In the genomic region with DNA sequence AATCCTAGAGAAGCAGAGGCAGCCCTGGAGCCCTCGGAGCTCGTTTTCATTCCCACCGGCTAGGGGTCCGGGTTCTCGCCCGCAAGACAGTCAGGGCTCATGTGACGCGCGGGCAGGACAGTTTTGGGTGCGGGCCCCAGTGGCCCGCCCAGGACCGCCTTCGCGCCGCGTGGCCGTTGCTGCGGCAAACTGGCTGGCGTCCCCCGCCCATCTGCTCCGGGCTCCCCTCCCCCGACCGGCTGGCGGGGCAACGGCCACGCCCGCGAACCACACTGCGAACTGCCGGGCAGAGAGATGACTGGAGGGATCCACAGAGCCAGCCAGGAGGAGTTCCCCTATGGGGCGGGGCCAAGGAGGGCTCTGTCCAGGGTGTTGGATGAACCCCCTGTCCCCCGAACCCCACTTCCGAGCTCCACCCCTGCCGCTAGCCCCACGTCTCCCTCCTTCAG, we compare ENCODE assay signal across 13 cellular contexts. TPM values are rescaled to one million over a fixed set of nuclear protein-coding genes. Genes with fewer than 3 reads are reported as not detected.
DNase-seq lines count a peak whose midpoint lies in the region; ATAC-seq and TF ChIP-seq lines count a peak whose summit lies in the region.
"Had no signal": no experiment of that assay in that cellular context is flagged by ENCODE, and none has a peak within 500 bp of the region (broad histone marks: within the 10 kb centered on the region; RNA-seq: fewer than 3 reads in every experiment).

No MANE protein-coding gene starts in this region.

- H3K27ac ChIP-seq in BLaER1 treated with 17β-estradiol and CSF1 and Interleukin-3, amounts not matched to agents 10 nM and 100 nM: peak overlapping the region in 1 of 11 experiments; percentile 15; a peak in 2 of 22 replicates
- H3K27ac ChIP-seq in effector memory CD4-positive, alpha-beta T cell (ENCODE audit: insufficient read depth, low read length, poor library complexity, severe bottlenecking): no peak overlapping the region

- H3K4me3 ChIP-seq in BLaER1 treated with 17β-estradiol and CSF1 and Interleukin-3, amounts not matched to agents 10 nM and 100 nM: peak overlapping the region; percentile 51 to 70 (median 58)
- peak overlapping the region; percentile 43 for H3K4me3 ChIP-seq in effector memory CD4-positive, alpha-beta T cell (ENCODE audit: insufficient read depth, low read depth, low read length, poor library complexity, severe bottlenecking)
- H3K4me3 ChIP-seq in mucosa of descending colon: no peak overlapping the region

- H3K4me1 ChIP-seq in BLaER1 treated with 17β-estradiol and CSF1 and Interleukin-3, amounts not matched to agents 10 nM and 100 nM: peaks cover 52 to 71% (median 65%) of the 10 kb centered on the region in 10 experiments
- peaks cover 42% of the 10 kb centered on the region for H3K4me1 ChIP-seq in effector memory CD4-positive, alpha-beta T cell (ENCODE audit: control insufficient read depth, insufficient read depth, low read length, poor library complexity, severe bottlenecking)
- peaks cover 50% of the 10 kb centered on the region for H3K4me1 ChIP-seq in mucosa of descending colon (ENCODE audit: low read depth)

- DNase-seq in NCI-H526 (lab: John Stamatoyannopoulos, UW) (peak; percentile 56 to 88), mucosa of descending colon (peak; percentile 72 to 82 (median 79)), COR-L47 (lab: John Stamatoyannopoulos, UW) (no peak), epidermal melanocyte (ENCODE audit: insufficient read length, low spot score) (no peak), ureter (ENCODE audit: low spot score) (no peak)
- no peak for DNase-seq in effector memory CD4-positive, alpha-beta T cell
- DNase-seq: aorta; CD4-positive, alpha-beta memory T cell; KG1; NCI-H446 had no signal

- H3K4me2 ChIP-seq in BLaER1 treated with 17β-estradiol and CSF1 and Interleukin-3, amounts not matched to agents 10 nM and 100 nM: peak overlapping the region; percentile 82 to 100 (median 98)

- H4K20me1 ChIP-seq in BLaER1 treated with 17β-estradiol and CSF1 and Interleukin-3, amounts not matched to agents 10 nM and 100 nM: peaks cover 0 to 75% (median 46%) of the 10 kb centered on the region in 11 experiments; a peak in 17 of 22 replicates

- TF ChIP-seq CTCF in mucosa of descending colon (IDR thresholded peaks at IDR 0.05): no peak

- H3K27me3 ChIP-seq in BLaER1 treated with 17β-estradiol and CSF1 and Interleukin-3, amounts not matched to agents 10 nM and 100 nM: peaks cover 91 to 100% (median 96%) of the 10 kb centered on the region in 11 experiments
- peaks cover 66% of the 10 kb centered on the region for H3K27me3 ChIP-seq in effector memory CD4-positive, alpha-beta T cell (replicated peaks; ENCODE audit: control insufficient read depth, insufficient read depth, low read length, poor library complexity, severe bottlenecking)

- H3K36me3 ChIP-seq in BLaER1 treated with 17β-estradiol and CSF1 and Interleukin-3, amounts not matched to agents 10 nM and 100 nM: no peaks in the 10 kb centered on the region
- no peaks in the 10 kb centered on the region for H3K36me3 ChIP-seq in effector memory CD4-positive, alpha-beta T cell (ENCODE audit: control insufficient read depth, insufficient read depth, low read length)
- H3K36me3 ChIP-seq in mucosa of descending colon (ENCODE audit: low read depth): no peaks in the 10 kb centered on the region

- peak; percentile 39 for ATAC-seq in mucosa of descending colon
- ATAC-seq in GM18907 (IDR thresholded peaks at IDR 0.05; ENCODE audit: unreplicated experiment): no peak

- no peaks in the 10 kb centered on the region for H3K9me3 ChIP-seq in BLaER1 treated with 17β-estradiol and CSF1 and Interleukin-3, amounts not matched to agents 10 nM and 100 nM (replicated peaks in 1 of 11)
- no peaks in the 10 kb centered on the region for H3K9me3 ChIP-seq in effector memory CD4-positive, alpha-beta T cell (ENCODE audit: control insufficient read depth, low read length)
- H3K9me3 ChIP-seq in mucosa of descending colon: no peaks in the 10 kb centered on the region

- intact Hi-C loops in mucosa of descending colon (cut with DNase I, micrococcal nuclease): no loop called here

- peak overlapping the region in 8 of 11 experiments; percentile 0 to 63 (median 55); a peak in 10 of 22 replicates for H3K9ac ChIP-seq in BLaER1 treated with 17β-estradiol and CSF1 and Interleukin-3, amounts not matched to agents 10 nM and 100 nM

RNA-seq across cellular contexts. Expression of gene HES2, which starts 0.9 kb away (rescaled TPM):
- total RNA-seq in mucosa of descending colon: 10 to 100 TPM in 2 of 3 donors, 1 to 10 TPM in 1; 8.6 to 23.0 (median 22.4) TPM
- 2.1 TPM for total RNA-seq in ureter
- total RNA-seq: CD4-positive, alpha-beta memory T cell; mononuclear cell had no signal

RNA-seq across cellular contexts. Expression of gene ESPN, which starts 4.0 kb away (rescaled TPM):
- 100 to 1,000 TPM in 2 of 3 donors, 10 to 100 TPM in 1; 65.7 to 137 (median 124) TPM for total RNA-seq in mucosa of descending colon
- 6.2 TPM for total RNA-seq in ureter

RNA-seq across cellular contexts. Expression of gene ACOT7, which starts 27.1 kb away (rescaled TPM):
- total RNA-seq in mucosa of descending colon (10 to 100 TPM; 37.9 to 60.1 (median 42.7) TPM), ureter (19.1 TPM)

RNA-seq across cellular contexts. Expression of gene TNFRSF25, which starts 45.4 kb away (rescaled TPM):
- total RNA-seq in mucosa of descending colon (10 to 100 TPM; 18.3 to 45.1 (median 35.3) TPM), ureter (17.1 TPM)

Comparison
In these comparisons a context has a peak if more than half of its experiments do, and no peak if none do; other contexts are left out.
1. DNase-seq: peak in NCI-H526 (2 of 2) and mucosa of descending colon (3 of 3); none in effector memory CD4-positive, alpha-beta T cell (0 of 3), COR-L47 (single experiment), epidermal melanocyte (single experiment) and ureter (single experiment).